ENCODE assay signal across 2 cellular contexts in the genomic region with DNA sequence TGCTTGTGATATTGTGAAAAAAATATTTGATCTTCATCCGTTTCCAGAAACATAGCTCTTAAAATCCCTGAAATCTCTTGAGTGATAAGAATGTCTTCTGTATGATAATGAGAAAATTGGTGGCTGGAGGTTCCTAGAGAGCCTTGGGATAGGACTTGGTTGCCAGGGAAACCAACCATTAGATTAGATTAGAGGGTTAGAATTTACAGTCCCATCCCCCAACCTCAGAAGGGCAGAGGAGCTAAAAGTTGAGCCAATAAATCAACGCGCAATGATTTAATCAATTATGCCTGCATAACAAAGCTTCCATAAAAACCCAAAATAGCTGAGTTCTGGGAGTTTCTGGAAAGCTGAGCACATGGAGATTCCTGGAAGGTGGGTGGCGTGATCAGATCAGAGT.
TF ChIP-seq lines count a peak whose summit lies in the region.

No MANE protein-coding gene starts in this region.

TF ChIP-seq in neural cell, 6 proteins besides CTCF, POLR2A, EP300 and RAD21 (continued from another document):
- TF ChIP-seq, protein P1, sequence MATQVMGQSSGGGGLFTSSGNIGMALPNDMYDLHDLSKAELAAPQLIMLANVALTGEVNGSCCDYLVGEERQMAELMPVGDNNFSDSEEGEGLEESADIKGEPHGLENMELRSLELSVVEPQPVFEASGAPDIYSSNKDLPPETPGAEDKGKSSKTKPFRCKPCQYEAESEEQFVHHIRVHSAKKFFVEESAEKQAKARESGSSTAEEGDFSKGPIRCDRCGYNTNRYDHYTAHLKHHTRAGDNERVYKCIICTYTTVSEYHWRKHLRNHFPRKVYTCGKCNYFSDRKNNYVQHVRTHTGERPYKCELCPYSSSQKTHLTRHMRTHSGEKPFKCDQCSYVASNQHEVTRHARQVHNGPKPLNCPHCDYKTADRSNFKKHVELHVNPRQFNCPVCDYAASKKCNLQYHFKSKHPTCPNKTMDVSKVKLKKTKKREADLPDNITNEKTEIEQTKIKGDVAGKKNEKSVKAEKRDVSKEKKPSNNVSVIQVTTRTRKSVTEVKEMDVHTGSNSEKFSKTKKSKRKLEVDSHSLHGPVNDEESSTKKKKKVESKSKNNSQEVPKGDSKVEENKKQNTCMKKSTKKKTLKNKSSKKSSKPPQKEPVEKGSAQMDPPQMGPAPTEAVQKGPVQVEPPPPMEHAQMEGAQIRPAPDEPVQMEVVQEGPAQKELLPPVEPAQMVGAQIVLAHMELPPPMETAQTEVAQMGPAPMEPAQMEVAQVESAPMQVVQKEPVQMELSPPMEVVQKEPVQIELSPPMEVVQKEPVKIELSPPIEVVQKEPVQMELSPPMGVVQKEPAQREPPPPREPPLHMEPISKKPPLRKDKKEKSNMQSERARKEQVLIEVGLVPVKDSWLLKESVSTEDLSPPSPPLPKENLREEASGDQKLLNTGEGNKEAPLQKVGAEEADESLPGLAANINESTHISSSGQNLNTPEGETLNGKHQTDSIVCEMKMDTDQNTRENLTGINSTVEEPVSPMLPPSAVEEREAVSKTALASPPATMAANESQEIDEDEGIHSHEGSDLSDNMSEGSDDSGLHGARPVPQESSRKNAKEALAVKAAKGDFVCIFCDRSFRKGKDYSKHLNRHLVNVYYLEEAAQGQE (IDR thresholded peaks at IDR 0.05; ENCODE audit: borderline replicate concordance): no peak
- TF ChIP-seq EZH2 (IDR thresholded peaks at IDR 0.05; ENCODE audit: borderline replicate concordance, insufficient read depth, low read length, poor library complexity, severe bottlenecking): no peak
- no peak for TF ChIP-seq POLR2AphosphoS5 (IDR thresholded peaks at IDR 0.05)
- TF ChIP-seq SMC3 (conservative IDR thresholded peaks at IDR 0.05; ENCODE audit: poor library complexity): no peak
- no peak for TF ChIP-seq MXI1 (conservative IDR thresholded peaks at IDR 0.05; ENCODE audit: poor library complexity, severe bottlenecking)

TF ChIP-seq in SK-N-SH treated with all-trans-retinoic acid at 6 μM for 48 hours, 23 proteins besides CTCF, POLR2A, EP300 and RAD21 (continued from another document):
- TF ChIP-seq, protein P2, sequence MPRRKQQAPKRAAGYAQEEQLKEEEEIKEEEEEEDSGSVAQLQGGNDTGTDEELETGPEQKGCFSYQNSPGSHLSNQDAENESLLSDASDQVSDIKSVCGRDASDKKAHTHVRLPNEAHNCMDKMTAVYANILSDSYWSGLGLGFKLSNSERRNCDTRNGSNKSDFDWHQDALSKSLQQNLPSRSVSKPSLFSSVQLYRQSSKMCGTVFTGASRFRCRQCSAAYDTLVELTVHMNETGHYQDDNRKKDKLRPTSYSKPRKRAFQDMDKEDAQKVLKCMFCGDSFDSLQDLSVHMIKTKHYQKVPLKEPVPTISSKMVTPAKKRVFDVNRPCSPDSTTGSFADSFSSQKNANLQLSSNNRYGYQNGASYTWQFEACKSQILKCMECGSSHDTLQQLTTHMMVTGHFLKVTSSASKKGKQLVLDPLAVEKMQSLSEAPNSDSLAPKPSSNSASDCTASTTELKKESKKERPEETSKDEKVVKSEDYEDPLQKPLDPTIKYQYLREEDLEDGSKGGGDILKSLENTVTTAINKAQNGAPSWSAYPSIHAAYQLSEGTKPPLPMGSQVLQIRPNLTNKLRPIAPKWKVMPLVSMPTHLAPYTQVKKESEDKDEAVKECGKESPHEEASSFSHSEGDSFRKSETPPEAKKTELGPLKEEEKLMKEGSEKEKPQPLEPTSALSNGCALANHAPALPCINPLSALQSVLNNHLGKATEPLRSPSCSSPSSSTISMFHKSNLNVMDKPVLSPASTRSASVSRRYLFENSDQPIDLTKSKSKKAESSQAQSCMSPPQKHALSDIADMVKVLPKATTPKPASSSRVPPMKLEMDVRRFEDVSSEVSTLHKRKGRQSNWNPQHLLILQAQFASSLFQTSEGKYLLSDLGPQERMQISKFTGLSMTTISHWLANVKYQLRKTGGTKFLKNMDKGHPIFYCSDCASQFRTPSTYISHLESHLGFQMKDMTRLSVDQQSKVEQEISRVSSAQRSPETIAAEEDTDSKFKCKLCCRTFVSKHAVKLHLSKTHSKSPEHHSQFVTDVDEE (CRISPR knock-in tag; IDR thresholded peaks at IDR 0.05): no peak
- TF ChIP-seq, protein P3, sequence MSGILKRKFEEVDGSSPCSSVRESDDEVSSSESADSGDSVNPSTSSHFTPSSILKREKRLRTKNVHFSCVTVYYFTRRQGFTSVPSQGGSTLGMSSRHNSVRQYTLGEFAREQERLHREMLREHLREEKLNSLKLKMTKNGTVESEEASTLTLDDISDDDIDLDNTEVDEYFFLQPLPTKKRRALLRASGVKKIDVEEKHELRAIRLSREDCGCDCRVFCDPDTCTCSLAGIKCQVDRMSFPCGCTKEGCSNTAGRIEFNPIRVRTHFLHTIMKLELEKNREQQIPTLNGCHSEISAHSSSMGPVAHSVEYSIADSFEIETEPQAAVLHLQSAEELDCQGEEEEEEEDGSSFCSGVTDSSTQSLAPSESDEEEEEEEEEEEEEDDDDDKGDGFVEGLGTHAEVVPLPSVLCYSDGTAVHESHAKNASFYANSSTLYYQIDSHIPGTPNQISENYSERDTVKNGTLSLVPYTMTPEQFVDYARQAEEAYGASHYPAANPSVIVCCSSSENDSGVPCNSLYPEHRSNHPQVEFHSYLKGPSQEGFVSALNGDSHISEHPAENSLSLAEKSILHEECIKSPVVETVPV (CRISPR knock-in tag; IDR thresholded peaks at IDR 0.05): no peak
